Comparison of ENCODE assay signal across 25 cellular contexts in genomic region chr16:70634861-70635260, GRCh38. TPM values are rescaled to one million over a fixed set of nuclear protein-coding genes. Genes with fewer than 3 reads are reported as not detected.
DNase-seq lines count a peak whose midpoint lies in the region; ATAC-seq, FAIRE-seq and TF ChIP-seq lines count a peak whose summit lies in the region.
"Had no signal": no experiment of that assay in that cellular context is flagged by ENCODE, and none has a peak within 500 bp of the region (broad histone marks: within the 10 kb centered on the region; RNA-seq: fewer than 3 reads in every experiment).

No MANE protein-coding gene starts in this region.

- H3K36me3 Mint-ChIP-seq in activated CD4-positive, alpha-beta memory T cell treated with anti-CD3 and anti-CD28 coated beads, Interleukin-2, amount 10 ng/mL, durations not matched to agents 7 days and 5 days (ENCODE audit: low read depth) = no peaks in the 10 kb centered on the region
- H3K36me3 Mint-ChIP-seq: CD8-positive, alpha-beta T cell had no signal

- FAIRE-seq in bronchial epithelial cell (lab: Jason Lieb, UNC) = no peak
- FAIRE-seq: GM12878 had no signal

- H3K4me1 Mint-ChIP-seq in activated CD4-positive, alpha-beta memory T cell treated with anti-CD3 and anti-CD28 coated beads, Interleukin-2, amount 10 ng/mL, durations not matched to agents 7 days and 5 days = no peaks in the 10 kb centered on the region
- H3K4me1 Mint-ChIP-seq: central memory CD8-positive, alpha-beta T cell had no signal

- no peak for ATAC-seq in thoracic aorta (ENCODE audit: insufficient number of reproducible peaks, low FRiP score, low read depth)
- no peak for ATAC-seq in HG03108 (IDR thresholded peaks at IDR 0.05; ENCODE audit: unreplicated experiment)
- ATAC-seq: CD8-positive, alpha-beta T cell; GM12878; heart left ventricle; mucosa of descending colon; upper lobe of right lung had no signal

- H3K4me3 Mint-ChIP-seq in activated CD4-positive, alpha-beta memory T cell treated with anti-CD3 and anti-CD28 coated beads, Interleukin-2, amount 10 ng/mL, durations not matched to agents 7 days and 5 days = no peak overlapping the region
- H3K4me3 Mint-ChIP-seq: CD8-positive, alpha-beta T cell; central memory CD8-positive, alpha-beta T cell had no signal

- H3K27ac ChIP-seq in thoracic aorta (peak overlapping the region; percentile 78 to 86), dorsolateral prefrontal cortex (no peak overlapping the region)
- H3K27ac ChIP-seq: upper lobe of right lung, WERI-Rb-1 had no signal

- TF ChIP-seq CTCF in bronchial epithelial cell (IDR thresholded peaks at IDR 0.05; ENCODE audit: insufficient read depth, low read length, severe bottlenecking) (no peak), fibroblast of the aortic adventitia (IDR thresholded peaks at IDR 0.05; ENCODE audit: insufficient read depth, low read length) (no peak), thoracic aorta (IDR thresholded peaks at IDR 0.05) (no peak), dorsolateral prefrontal cortex (IDR thresholded peaks at IDR 0.05 in 54 of 56, conservative IDR thresholded peaks at IDR 0.05 in 2 of 56; ENCODE audit: low read depth in 1 of 56, partially characterized antibody in 56 of 56) (no peak)

- DNase-seq in M059J (ENCODE audit: low read depth) = peak; percentile 25
- DNase-seq in bronchial epithelial cell (ENCODE audit: low read depth) = peak; percentile 20
- DNase-seq in fibroblast of the aortic adventitia (ENCODE audit: low read depth) = peak; percentile 68
- DNase-seq in thoracic aorta (ENCODE audit: low spot score) = no peak
- no peak for DNase-seq in dorsolateral prefrontal cortex
- no peak for DNase-seq in NCI-H345 (lab: John Stamatoyannopoulos, UW)
- no peak for DNase-seq in activated CD4-positive, alpha-beta memory T cell treated with anti-CD3 and anti-CD28 coated beads, Interleukin-2, amount 10 ng/mL, durations not matched to agents 7 days and 5 days
- DNase-seq: activated CD4-positive, alpha-beta T cell treated with anti-CD3 and anti-CD28 coated beads, Interleukin-2, amount 50 U/mL, for 4 hours; activated effector memory CD4-positive, alpha-beta T cell treated with anti-CD3 and anti-CD28 coated beads, Interleukin-2, amount 50 U/mL, for 16 hours; CD8-positive, alpha-beta T cell; effector memory CD4-positive, alpha-beta T cell; esophagus squamous epithelium; mucosa of descending colon; NCI-H1417 treated with DMSO at 0.1 percent for 48 hours; SIG-M5; stimulated activated CD4-positive, alpha-beta T cell treated with anti-CD3 and anti-CD28 coated beads, Interleukin-12 subunit alpha, Interleukin-12 subunit beta, amount 100 ng/mL, for 4 hours; stomach; T-helper 2 cell; upper lobe of right lung; WERI-Rb-1 had no signal

- H3K27me3 Mint-ChIP-seq in activated CD4-positive, alpha-beta memory T cell treated with anti-CD3 and anti-CD28 coated beads, Interleukin-2, amount 10 ng/mL, durations not matched to agents 7 days and 5 days = peaks cover 15% of the 10 kb centered on the region

- peaks cover 5% of the 10 kb centered on the region for H3K9me3 Mint-ChIP-seq in activated CD4-positive, alpha-beta memory T cell treated with anti-CD3 and anti-CD28 coated beads, Interleukin-2, amount 10 ng/mL, durations not matched to agents 7 days and 5 days
- H3K9me3 Mint-ChIP-seq: central memory CD8-positive, alpha-beta T cell had no signal

- peaks cover 15 to 40% of the 10 kb centered on the region in 2 donors for H3K4me1 ChIP-seq in thoracic aorta (ENCODE audit: control insufficient read depth in 1 of 2, low read depth in 2 of 2)
- H3K4me1 ChIP-seq: upper lobe of right lung had no signal

- intact Hi-C loops in dorsolateral prefrontal cortex (cut with DNase I) = no loop called here

- CTCF ChIA-PET in activated CD4-positive, alpha-beta memory T cell treated with anti-CD3 and anti-CD28 coated beads, Interleukin-2, amount 10 ng/mL, durations not matched to agents 7 days and 5 days (lab: Charles Lee) = interaction anchor here (0.6 kb wide), 2 partner anchors 20 to 123 kb away, joined by 3 read pairs; no protein-coding TSS in a partner anchor

- H3K36me3 ChIP-seq in bronchial epithelial cell (ENCODE audit: control insufficient read depth, insufficient read depth, low read length) (no peaks in the 10 kb centered on the region), thoracic aorta (no peaks in the 10 kb centered on the region)
- H3K36me3 ChIP-seq: adrenal gland, esophagus squamous epithelium, heart left ventricle, stomach, upper lobe of right lung, WERI-Rb-1 had no signal

- no peak overlapping the region for H3K4me3 ChIP-seq in bronchial epithelial cell (ENCODE audit: low read depth, low read length)
- no peak overlapping the region for H3K4me3 ChIP-seq in fibroblast of the aortic adventitia (ENCODE audit: low read depth, low read length)
- H3K4me3 ChIP-seq in thoracic aorta = no peak overlapping the region
- H3K4me3 ChIP-seq in dorsolateral prefrontal cortex = no peak overlapping the region
- H3K4me3 ChIP-seq: adrenal gland, esophagus squamous epithelium, GM12878, heart left ventricle, mucosa of descending colon, stomach, upper lobe of right lung had no signal

- H3K27me3 ChIP-seq in bronchial epithelial cell (ENCODE audit: control insufficient read depth, insufficient read depth, low read length) = no peaks in the 10 kb centered on the region
- no peaks in the 10 kb centered on the region for H3K27me3 ChIP-seq in thoracic aorta (replicated peaks; ENCODE audit: insufficient read depth)
- no peaks in the 10 kb centered on the region for H3K27me3 ChIP-seq in dorsolateral prefrontal cortex
- H3K27me3 ChIP-seq: adrenal gland, esophagus squamous epithelium, heart left ventricle, stomach, upper lobe of right lung had no signal

- peaks cover 7% of the 10 kb centered on the region for H3K9me3 ChIP-seq in thoracic aorta
- H3K9me3 ChIP-seq: adrenal gland had no signal

- POLR2A ChIA-PET in activated CD4-positive, alpha-beta memory T cell treated with anti-CD3 and anti-CD28 coated beads, Interleukin-2, amount 10 ng/mL, durations not matched to agents 7 days and 5 days (lab: Charles Lee) = no interaction called here

- H3K27ac Mint-ChIP-seq in activated CD4-positive, alpha-beta memory T cell treated with anti-CD3 and anti-CD28 coated beads, Interleukin-2, amount 10 ng/mL, durations not matched to agents 7 days and 5 days = no peak overlapping the region
- H3K27ac Mint-ChIP-seq: CD8-positive, alpha-beta T cell had no signal

RNA-seq across cellular contexts. Expression of gene IL34, which starts 11.5 kb away (rescaled TPM):
- total RNA-seq in M059J (2014; rRNA removed; shearing (Covaris generic)) = 0.86 TPM in 1 of 2 replicates, not detected in the other
- total RNA-seq in bronchial epithelial cell (0.26 and 2.0 TPM in 2 replicates), fibroblast of the aortic adventitia (ENCODE audit: low replicate concordance) (3.4 and 10.9 TPM in 2 replicates), thoracic aorta (10 to 100 TPM; 11.9 to 55.6 TPM), dorsolateral prefrontal cortex (10 to 100 TPM in 117 of 120 experiments, 1 to 10 TPM in 3; 5.0 to 52.7 (median 20.4) TPM)
- total RNA-seq in activated CD4-positive, alpha-beta memory T cell treated with anti-CD3 and anti-CD28 coated beads, Interleukin-2, amount 10 ng/mL, durations not matched to agents 7 days and 5 days = not detected
- total RNA-seq: GM12878 had no signal

RNA-seq across cellular contexts. Expression of gene MTSS2, which starts 51.0 kb away (rescaled TPM):
- total RNA-seq in M059J (2014; rRNA removed; shearing (Covaris generic)) = 39.3 and 69.0 TPM in 2 replicates
- total RNA-seq in bronchial epithelial cell = 20.0 and 42.6 TPM in 2 replicates
- total RNA-seq in fibroblast of the aortic adventitia (ENCODE audit: low replicate concordance) = 8.3 and 24.0 TPM in 2 replicates
- 10 to 100 TPM; 57.3 to 58.5 TPM for total RNA-seq in thoracic aorta
- total RNA-seq in dorsolateral prefrontal cortex = 100 to 1,000 TPM; 135 to 968 (median 301) TPM
- 1 to 10 TPM; 3.3 TPM for total RNA-seq in activated CD4-positive, alpha-beta memory T cell treated with anti-CD3 and anti-CD28 coated beads, Interleukin-2, amount 10 ng/mL, durations not matched to agents 7 days and 5 days

Comparison
In these comparisons a context has a peak if more than half of its experiments do, and no peak if none do; other contexts are left out.
1. DNase-seq: peak in M059J (single experiment), bronchial epithelial cell (single experiment) and fibroblast of the aortic adventitia (single experiment); none in thoracic aorta (single experiment), dorsolateral prefrontal cortex (0 of 10), NCI-H345 (single experiment) and activated CD4-positive, alpha-beta memory T cell treated with anti-CD3 and anti-CD28 coated beads, Interleukin-2, amount 10 ng/mL, durations not matched to agents 7 days and 5 days (single experiment).
2. H3K27ac ChIP-seq: peak in thoracic aorta (2 of 2); none in dorsolateral prefrontal cortex (0 of 59).